ENCODE assay signal across 7 cellular contexts in the genomic region with DNA sequence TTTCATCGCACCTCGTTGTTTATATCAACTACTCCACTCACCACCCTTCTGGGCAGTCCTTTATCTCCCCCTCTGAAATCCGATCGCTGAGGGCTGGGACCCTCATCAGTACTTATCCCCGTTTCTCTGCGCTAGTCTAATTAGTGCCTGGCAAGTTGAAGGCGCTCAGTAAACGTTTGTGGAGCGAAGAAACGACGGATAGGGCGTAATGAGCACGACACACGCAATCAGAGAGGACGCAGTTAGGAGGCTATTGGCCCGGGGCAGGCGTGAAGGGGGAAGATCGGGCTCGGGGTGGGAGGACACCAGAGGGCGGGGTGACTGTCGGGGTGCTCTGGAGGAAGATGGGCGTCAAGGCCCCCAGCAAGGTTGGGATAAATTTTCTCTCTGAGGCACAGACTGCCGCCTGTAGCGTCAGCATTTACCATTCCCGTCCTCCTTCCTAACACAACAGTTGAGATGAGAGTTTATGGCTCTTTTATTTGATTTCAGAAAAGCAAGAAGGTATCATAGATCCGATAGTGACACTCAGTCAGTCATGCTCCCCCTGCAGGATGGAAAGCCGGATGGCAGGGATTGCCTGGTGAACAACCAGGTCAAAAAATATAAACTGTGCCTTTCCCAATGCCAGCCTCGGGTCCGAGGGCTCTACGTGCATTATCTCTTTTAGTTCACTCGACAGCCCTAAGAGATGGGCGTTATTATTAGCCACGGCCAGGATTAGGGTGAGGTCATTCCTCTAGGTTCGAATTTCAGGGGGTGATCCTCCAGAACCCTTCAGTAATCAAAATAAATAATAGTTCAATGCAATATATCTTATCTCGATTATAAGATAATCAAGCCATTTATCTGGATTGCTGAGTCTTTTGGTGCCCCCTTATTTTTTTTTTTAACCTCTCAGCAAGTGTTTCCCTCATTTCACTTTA. TPM values are rescaled to one million over a fixed set of nuclear protein-coding genes. Genes with fewer than 3 reads are reported as not detected.
DNase-seq lines count a peak whose midpoint lies in the region; ATAC-seq and TF ChIP-seq lines count a peak whose summit lies in the region.

No MANE protein-coding gene starts in this region.

- DNase-seq in HuH-7 (ENCODE audit: low spot score) (peak; percentile 69), activated T-cell treated with anti-CD3 and anti-CD28 coated beads for 1 hour (ENCODE audit: low read depth) (peak; percentile 70), epithelial cell of esophagus (ENCODE audit: low read depth) (peak; percentile 79), mucosa of gallbladder (ENCODE audit: low spot score) (peak; percentile 74)
- DNase-seq in stimulated activated CD8-positive, alpha-beta memory T cell treated with anti-CD3 and anti-CD28 coated beads, Interleukin-4, amount 100 ng/mL, for 24 hours (ENCODE audit: low read depth): peak; percentile 67

- no peaks in the 10 kb centered on the region for H3K36me3 ChIP-seq in OCI-LY3 (replicated peaks; ENCODE audit: low read depth, low read length)

- H3K27me3 ChIP-seq in OCI-LY3 (ENCODE audit: low read depth, low read length): 0 out of 2 replicates have a peak, but pooled peaks cover 3% of the 10 kb centered on the region

- H3K9ac ChIP-seq in OCI-LY3 (ENCODE audit: low read length): peak overlapping the region; percentile 50

- ATAC-seq in GM18498 (IDR thresholded peaks at IDR 0.05; ENCODE audit: unreplicated experiment): peak; percentile 58

- H3K27ac ChIP-seq in OCI-LY3 (ENCODE audit: low read length): no peak overlapping the region

- no peaks in the 10 kb centered on the region for H3K9me3 ChIP-seq in OCI-LY3 (ENCODE audit: insufficient read depth, low read length)

- H4K20me1 ChIP-seq in OCI-LY3 (ENCODE audit: insufficient read depth, low read length): no peaks in the 10 kb centered on the region

- H3K4me3 ChIP-seq in OCI-LY3 (ENCODE audit: low read length) (peak overlapping the region; percentile 78), epithelial cell of esophagus (ENCODE audit: low read length) (peak overlapping the region; percentile 81)

- H3K4me2 ChIP-seq in OCI-LY3 (ENCODE audit: low read length): peak overlapping the region; percentile 81

- peak; percentile 70 for TF ChIP-seq CTCF in OCI-LY3 (IDR thresholded peaks at IDR 0.05; ENCODE audit: low read depth, low read length)
- peak; percentile 96 for TF ChIP-seq CTCF in epithelial cell of esophagus (IDR thresholded peaks at IDR 0.05; ENCODE audit: insufficient read depth, low read depth, low read length, missing control alignments)

- H2AFZ ChIP-seq in OCI-LY3 (ENCODE audit: low read depth, low read length): peak overlapping the region; percentile 97

- H3K79me2 ChIP-seq in OCI-LY3 (ENCODE audit: low read length): no peaks in the 10 kb centered on the region

- peaks cover 5% of the 10 kb centered on the region for H3K4me1 ChIP-seq in OCI-LY3 (ENCODE audit: low read length)

RNA-seq across cellular contexts. Expression of a gene that starts 9.5 kb away (rescaled TPM):
- total RNA-seq in mucosa of gallbladder: 16.4 TPM
